ENCODE assay signal across 1 cellular context in genomic region chr1:209746469-209747269, GRCh38.
TF ChIP-seq lines count a peak whose summit lies in the region.

No MANE protein-coding gene starts in this region.

TF ChIP-seq in K562, 482 proteins besides CTCF, POLR2A, EP300 and RAD21 (continued from another document):
- TF ChIP-seq CHAMP1 (IDR thresholded peaks at IDR 0.05) (no peak), ZNF140 (CRISPR knock-in tag; IDR thresholded peaks at IDR 0.05) (no peak), MAZ (CRISPR knock-in tag; conservative IDR thresholded peaks at IDR 0.05 in 1 of 2, IDR thresholded peaks at IDR 0.05 in 1 of 2) (no peak), NCOA4 (IDR thresholded peaks at IDR 0.05; ENCODE audit: partially characterized antibody) (no peak), ATF4 (CRISPR knock-in tag; IDR thresholded peaks at IDR 0.05) (peak; percentile 91), CGGBP1 (CRISPR knock-in tag; IDR thresholded peaks at IDR 0.05) (no peak), ZNF280B (CRISPR knock-in tag; IDR thresholded peaks at IDR 0.05) (no peak), RBFOX2 (IDR thresholded peaks at IDR 0.05; ENCODE audit: low read depth, low read length) (no peak), ATF3 (IDR thresholded peaks at IDR 0.05) (peak; percentile 66), ATF3 (CRISPR knock-in tag; conservative IDR thresholded peaks at IDR 0.05) (no peak), FUS (optimal IDR thresholded peaks at IDR 0.05; ENCODE audit: low read depth, low read length) (no peak), ZNF232 (CRISPR knock-in tag; IDR thresholded peaks at IDR 0.05) (no peak), MBD2 (IDR thresholded peaks at IDR 0.05; ENCODE audit: borderline replicate concordance, low read depth) (no peak), SAP30 (IDR thresholded peaks at IDR 0.05; ENCODE audit: borderline replicate concordance, insufficient read depth, low read depth, low read length, poor library complexity, severe bottlenecking) (no peak), SP2 (IDR thresholded peaks at IDR 0.05; ENCODE audit: extremely low read depth, low read depth, low read length, poor library complexity, severe bottlenecking) (no peak), ZNF23 (CRISPR knock-in tag; IDR thresholded peaks at IDR 0.05) (no peak), RBM14 (IDR thresholded peaks at IDR 0.05; ENCODE audit: borderline replicate concordance, insufficient read depth, low read depth, low read length) (no peak), BCOR (IDR thresholded peaks at IDR 0.05) (no peak), POLR3A (IDR thresholded peaks at IDR 0.05; ENCODE audit: borderline replicate concordance, extremely low read depth, insufficient read depth, insufficient read length) (no peak), MECOM (CRISPR knock-in tag; IDR thresholded peaks at IDR 0.05) (peak; percentile 25; the same call in 1 of the 2 replicates), NFE2 (IDR thresholded peaks at IDR 0.05; ENCODE audit: low read depth) (no peak), KDM1A (IDR thresholded peaks at IDR 0.05) (no peak; a peak in 1 of 4 replicates), USF1 (CRISPR knock-in tag; IDR thresholded peaks at IDR 0.05) (no peak), ZBTB40 (IDR thresholded peaks at IDR 0.05) (no peak), ZBTB40 (CRISPR knock-in tag; IDR thresholded peaks at IDR 0.05) (no peak), JUNB (CRISPR knock-in tag; conservative IDR thresholded peaks at IDR 0.05) (0 out of 2 replicates have a peak, but pooled peaks have one; percentile 9), ZNF431 (CRISPR knock-in tag; IDR thresholded peaks at IDR 0.05) (no peak), STAT5B (CRISPR knock-in tag; IDR thresholded peaks at IDR 0.05) (no peak), NFIC (IDR thresholded peaks at IDR 0.05) (no peak), BACH1 (tag; IDR thresholded peaks at IDR 0.05) (no peak), GATA2 (CRISPR knock-in tag; IDR thresholded peaks at IDR 0.05) (no peak), PPARD (CRISPR knock-in tag; IDR thresholded peaks at IDR 0.05) (no peak)
